14 cellular contexts compared by ENCODE assay signal in genomic region chr12:108724890-108725151, GRCh38. TPM values are rescaled to one million over a fixed set of nuclear protein-coding genes. Genes with fewer than 3 reads are reported as not detected.
DNase-seq lines count a peak whose midpoint lies in the region; ATAC-seq, FAIRE-seq and TF ChIP-seq lines count a peak whose summit lies in the region.
"Had no signal": no experiment of that assay in that cellular context is flagged by ENCODE, and none has a peak within 500 bp of the region (broad histone marks: within the 10 kb centered on the region; RNA-seq: fewer than 3 reads in every experiment).

No MANE protein-coding gene starts in this region.

- H3F3A ChIP-seq in GM23248 (ENCODE audit: insufficient read depth) (peaks cover 89% of the 10 kb centered on the region), smooth muscle cell (ENCODE audit: low read depth) (peaks cover 36% of the 10 kb centered on the region)

- TF ChIP-seq CTCF in WTC11 (IDR thresholded peaks at IDR 0.05) (no peak), keratinocyte (optimal IDR thresholded peaks at IDR 0.05 in 1 of 3, IDR thresholded peaks at IDR 0.05 in 1 of 3, conservative IDR thresholded peaks at IDR 0.05 in 1 of 3; ENCODE audit: extremely low read depth in 1 of 3, insufficient read depth in 2 of 3, low read length in 3 of 3) (no peak), smooth muscle cell (IDR thresholded peaks at IDR 0.05; ENCODE audit: borderline replicate concordance, insufficient read depth, poor library complexity, severe bottlenecking) (no peak)

- H3K4me1 ChIP-seq in GM23248 (ENCODE audit: insufficient read depth) (peaks cover 78% of the 10 kb centered on the region), keratinocyte (ENCODE audit: control insufficient read depth, extremely low read depth, insufficient read depth, low read length) (peaks cover 80% of the 10 kb centered on the region), smooth muscle cell (ENCODE audit: low read depth) (peaks cover 65% of the 10 kb centered on the region), HAP-1 (peaks cover 33% of the 10 kb centered on the region)

- peak overlapping the region; percentile 90 for H3K27ac ChIP-seq in GM23248
- H3K27ac ChIP-seq in keratinocyte (ENCODE audit: control insufficient read depth, insufficient read depth, low read length), result peak overlapping the region; percentile 78
- H3K27ac ChIP-seq in smooth muscle cell (ENCODE audit: low read depth), result peak overlapping the region; percentile 93

- peaks cover 74% of the 10 kb centered on the region for H3K4me1 Mint-ChIP-seq in WTC11
- peaks cover 54% of the 10 kb centered on the region for H3K4me1 Mint-ChIP-seq in activated CD8-positive, alpha-beta memory T cell treated with anti-CD3 and anti-CD28 coated beads, Interleukin-2, amount 10 ng/mL, durations not matched to agents 7 days and 5 days

- in situ Hi-C loops in GM23248 (cut with MboI) (no loop called here), HAP-1 (cut with MboI; ENCODE audit: low sequenced_read_pairs) (no loop called here)

- H3K79me2 ChIP-seq in GM23248 (ENCODE audit: insufficient read depth) (peaks cover 96% of the 10 kb centered on the region), keratinocyte (ENCODE audit: control insufficient read depth, insufficient read depth, low read length) (peaks cover 94% of the 10 kb centered on the region), smooth muscle cell (ENCODE audit: low read depth) (peaks cover 100% of the 10 kb centered on the region)

- ATAC-seq in WTC11 (no peak), esophagus mucosa (no peak)
- ATAC-seq in activated CD8-positive, alpha-beta memory T cell treated with anti-CD3 and anti-CD28 coated beads, Interleukin-2, amount 10 ng/mL, durations not matched to agents 7 days and 5 days, result no peak

- H3K9me3 ChIP-seq in GM23248 (ENCODE audit: low read depth) (no peaks in the 10 kb centered on the region), keratinocyte (ENCODE audit: control insufficient read depth, low read depth, low read length) (no peaks in the 10 kb centered on the region), smooth muscle cell (replicated peaks; ENCODE audit: low read depth) (no peaks in the 10 kb centered on the region), HAP-1 (no peaks in the 10 kb centered on the region)

- H4K20me1 ChIP-seq in GM23248 (ENCODE audit: insufficient read depth) (no peaks in the 10 kb centered on the region), keratinocyte (ENCODE audit: control insufficient read depth, extremely low read depth, insufficient read depth, low read length) (peaks cover under 1% of the 10 kb centered on the region), smooth muscle cell (ENCODE audit: low read depth) (peaks cover 100% of the 10 kb centered on the region)

- no peaks in the 10 kb centered on the region for H3K9me3 Mint-ChIP-seq in WTC11
- H3K9me3 Mint-ChIP-seq in activated CD8-positive, alpha-beta memory T cell treated with anti-CD3 and anti-CD28 coated beads, Interleukin-2, amount 10 ng/mL, durations not matched to agents 7 days and 5 days (ENCODE audit: low read depth), result no peaks in the 10 kb centered on the region
- H3K9me3 Mint-ChIP-seq: activated CD8-positive, alpha-beta T cell treated with anti-CD3 and anti-CD28 coated beads for 36 hours had no signal

- H3K9me1 ChIP-seq in keratinocyte (ENCODE audit: control insufficient read depth, extremely low read depth, insufficient read depth, low read length), result no peaks in the 10 kb centered on the region

- no peaks in the 10 kb centered on the region for H3K27me3 ChIP-seq in GM23248 (replicated peaks; ENCODE audit: insufficient read depth)
- no peaks in the 10 kb centered on the region for H3K27me3 ChIP-seq in keratinocyte (ENCODE audit: control insufficient read depth, extremely low read depth, insufficient read depth, low read length)
- no peaks in the 10 kb centered on the region for H3K27me3 ChIP-seq in smooth muscle cell (ENCODE audit: low read depth)
- no peaks in the 10 kb centered on the region for H3K27me3 ChIP-seq in HAP-1 (ENCODE audit: low read depth)
- H3K27me3 ChIP-seq: dorsolateral prefrontal cortex had no signal

- H3K4me3 ChIP-seq in GM23248 (peak overlapping the region; percentile 54), keratinocyte (ENCODE audit: control insufficient read depth in 2 of 3, extremely low read depth in 1 of 3, insufficient read depth in 2 of 3, low read depth in 1 of 3, low read length in 3 of 3) (peak overlapping the region in 1 of 3 experiments; percentile 3), smooth muscle cell (no peak overlapping the region), HAP-1 (no peak overlapping the region)
- H3K4me3 ChIP-seq: dorsolateral prefrontal cortex had no signal

- no peak for FAIRE-seq in keratinocyte (lab: Jason Lieb, UNC)
- FAIRE-seq: H1 had no signal

- peak overlapping the region; percentile 33; the same call in 1 of the 2 replicates for H3K27ac Mint-ChIP-seq in WTC11
- H3K27ac Mint-ChIP-seq in activated CD8-positive, alpha-beta memory T cell treated with anti-CD3 and anti-CD28 coated beads, Interleukin-2, amount 10 ng/mL, durations not matched to agents 7 days and 5 days, result no peak overlapping the region
- H3K27ac Mint-ChIP-seq: activated CD8-positive, alpha-beta T cell treated with anti-CD3 and anti-CD28 coated beads for 36 hours; activated naive CD8-positive, alpha-beta T cell had no signal

- dilution Hi-C loops in keratinocyte (cut with MboI; ENCODE audit: extremely low pct_ligation_motif_present, low sequenced_read_pairs), result no loop called here

- no peak overlapping the region for H3K4me3 Mint-ChIP-seq in WTC11
- H3K4me3 Mint-ChIP-seq in activated CD8-positive, alpha-beta memory T cell treated with anti-CD3 and anti-CD28 coated beads, Interleukin-2, amount 10 ng/mL, durations not matched to agents 7 days and 5 days, result no peak overlapping the region
- H3K4me3 Mint-ChIP-seq: activated CD8-positive, alpha-beta T cell treated with anti-CD3 and anti-CD28 coated beads for 36 hours; activated naive CD8-positive, alpha-beta T cell had no signal

- H3K27me3 Mint-ChIP-seq in WTC11 (ENCODE audit: low read depth), result no peaks in the 10 kb centered on the region
- peaks cover 7% of the 10 kb centered on the region for H3K27me3 Mint-ChIP-seq in activated CD8-positive, alpha-beta memory T cell treated with anti-CD3 and anti-CD28 coated beads, Interleukin-2, amount 10 ng/mL, durations not matched to agents 7 days and 5 days
- H3K27me3 Mint-ChIP-seq: activated CD8-positive, alpha-beta T cell treated with anti-CD3 and anti-CD28 coated beads for 36 hours; activated naive CD8-positive, alpha-beta T cell had no signal

- H2AFZ ChIP-seq in GM23248 (no peak overlapping the region), keratinocyte (ENCODE audit: control insufficient read depth, low read length) (no peak overlapping the region), smooth muscle cell (ENCODE audit: low read depth) (no peak overlapping the region)

- H3K4me2 ChIP-seq in GM23248 (ENCODE audit: unreplicated experiment), result peak overlapping the region; percentile 70
- H3K4me2 ChIP-seq in keratinocyte (ENCODE audit: control insufficient read depth, extremely low read depth, insufficient read depth, low read depth, low read length), result peak overlapping the region; percentile 68
- peak overlapping the region; percentile 76 for H3K4me2 ChIP-seq in smooth muscle cell

- no peak for DNase-seq in GM23248
- no peak for DNase-seq in WTC11 (ENCODE audit: low spot score)
- no peak for DNase-seq in keratinocyte (ENCODE audit: low read depth, low spot score)
- no peak for DNase-seq in smooth muscle cell (lab: John Stamatoyannopoulos, UW; ENCODE audit: unreplicated experiment)
- DNase-seq in activated CD8-positive, alpha-beta memory T cell treated with anti-CD3 and anti-CD28 coated beads, Interleukin-2, amount 10 ng/mL, durations not matched to agents 7 days and 5 days, result no peak
- no peak for DNase-seq in NCI-H2107 (lab: John Stamatoyannopoulos, UW)
- DNase-seq in HAP-1 (ENCODE audit: low spot score in 2 of 2), result no peak
- DNase-seq: dorsolateral prefrontal cortex, midbrain, NCI-H187 treated with DMSO at 0.1 percent for 48 hours had no signal

- H3K36me3 ChIP-seq in GM23248 (ENCODE audit: low read depth) (peaks cover 10% of the 10 kb centered on the region; the same call in 1 of the 2 replicates), keratinocyte (ENCODE audit: control insufficient read depth in 2 of 2, extremely low read depth in 1 of 2, insufficient read depth in 2 of 2, low read length in 2 of 2) (peaks cover 1 to 9% of the 10 kb centered on the region in 2 experiments), smooth muscle cell (ENCODE audit: low read depth) (no peaks in the 10 kb centered on the region), HAP-1 (replicated peaks) (no peaks in the 10 kb centered on the region)

- H3K36me3 Mint-ChIP-seq in WTC11, result no peaks in the 10 kb centered on the region
- H3K36me3 Mint-ChIP-seq in activated CD8-positive, alpha-beta memory T cell treated with anti-CD3 and anti-CD28 coated beads, Interleukin-2, amount 10 ng/mL, durations not matched to agents 7 days and 5 days, result peaks cover 11% of the 10 kb centered on the region
- H3K36me3 Mint-ChIP-seq: activated naive CD8-positive, alpha-beta T cell had no signal

- CTCF ChIA-PET in WTC11 (lab: Charles Lee), result interaction anchor here (1.4 kb wide), 1 partner anchor 72 kb away, joined by 3 read pairs; no protein-coding TSS in a partner anchor
- CTCF ChIA-PET in activated CD8-positive, alpha-beta memory T cell treated with anti-CD3 and anti-CD28 coated beads, Interleukin-2, amount 10 ng/mL, durations not matched to agents 7 days and 5 days (lab: Charles Lee), result interaction anchor here (1.0 kb wide), 1 partner anchor 22 kb away, joined by 3 read pairs; no protein-coding TSS in a partner anchor

- H3K9ac ChIP-seq in GM23248, result peak overlapping the region; percentile 74
- no peak overlapping the region for H3K9ac ChIP-seq in keratinocyte (ENCODE audit: control insufficient read depth, extremely low read depth, insufficient read depth, low read length)
- peak overlapping the region; percentile 54 for H3K9ac ChIP-seq in smooth muscle cell (ENCODE audit: low read depth)

- H3K9me2 ChIP-seq in GM23248 (ENCODE audit: insufficient read depth), result no peaks in the 10 kb centered on the region

- POLR2A ChIA-PET in WTC11 (lab: Charles Lee), result no interaction called here

RNA-seq across cellular contexts. Expression of gene CORO1C, which starts 6.5 kb away (rescaled TPM):
- total RNA-seq in GM23248 (2014; rRNA removed; shearing (Covaris generic)), result 170 and 172 TPM in 2 replicates
- 401 and 403 TPM in 2 replicates for polyA plus RNA-seq in GM23248 (2016; fragmentation: Nextera tagmentation; extraction: Ambion mirVana)
- 108 to 114 TPM (median 113 TPM) in 3 replicates for total RNA-seq in WTC11 (2021)
- 230 to 283 TPM (median 268 TPM) in 3 replicates for polyA plus RNA-seq in keratinocyte
- polyA plus RNA-seq in keratinocyte (2011; ENCODE audit: low read depth), result 278 TPM
- polyA plus RNA-seq in keratinocyte (2011; cell fraction: cytosol; rRNA removed), result 207 and 228 TPM in 2 replicates
- polyA plus RNA-seq in keratinocyte (2011; cell fraction: nucleus; rRNA removed), result 238 and 270 TPM in 2 replicates
- 126 and 172 TPM in 2 replicates for polyA plus RNA-seq in keratinocyte (2012; ENCODE audit: low replicate concordance)
- polyA minus RNA-seq in keratinocyte, result 432 to 917 TPM (median 616 TPM) in 3 replicates
- 300 TPM for polyA minus RNA-seq in keratinocyte (2011; cell fraction: cytosol; rRNA and poly(A)+ RNA removed)
- 187 and 466 TPM in 2 replicates for polyA minus RNA-seq in keratinocyte (2011; cell fraction: nucleus; rRNA and poly(A)+ RNA removed)
- 136 and 145 TPM in 2 replicates for total RNA-seq in smooth muscle cell
- polyA plus RNA-seq in smooth muscle cell, result 96.7 and 107 TPM in 2 replicates
- total RNA-seq in activated CD8-positive, alpha-beta memory T cell treated with anti-CD3 and anti-CD28 coated beads, Interleukin-2, amount 10 ng/mL, durations not matched to agents 7 days and 5 days, result 10 to 100 TPM; 54.3 to 63.0 TPM
- 107 TPM for total RNA-seq in esophagus mucosa
